Comparison of ENCODE assay signal across 8 cellular contexts in the genomic region with DNA sequence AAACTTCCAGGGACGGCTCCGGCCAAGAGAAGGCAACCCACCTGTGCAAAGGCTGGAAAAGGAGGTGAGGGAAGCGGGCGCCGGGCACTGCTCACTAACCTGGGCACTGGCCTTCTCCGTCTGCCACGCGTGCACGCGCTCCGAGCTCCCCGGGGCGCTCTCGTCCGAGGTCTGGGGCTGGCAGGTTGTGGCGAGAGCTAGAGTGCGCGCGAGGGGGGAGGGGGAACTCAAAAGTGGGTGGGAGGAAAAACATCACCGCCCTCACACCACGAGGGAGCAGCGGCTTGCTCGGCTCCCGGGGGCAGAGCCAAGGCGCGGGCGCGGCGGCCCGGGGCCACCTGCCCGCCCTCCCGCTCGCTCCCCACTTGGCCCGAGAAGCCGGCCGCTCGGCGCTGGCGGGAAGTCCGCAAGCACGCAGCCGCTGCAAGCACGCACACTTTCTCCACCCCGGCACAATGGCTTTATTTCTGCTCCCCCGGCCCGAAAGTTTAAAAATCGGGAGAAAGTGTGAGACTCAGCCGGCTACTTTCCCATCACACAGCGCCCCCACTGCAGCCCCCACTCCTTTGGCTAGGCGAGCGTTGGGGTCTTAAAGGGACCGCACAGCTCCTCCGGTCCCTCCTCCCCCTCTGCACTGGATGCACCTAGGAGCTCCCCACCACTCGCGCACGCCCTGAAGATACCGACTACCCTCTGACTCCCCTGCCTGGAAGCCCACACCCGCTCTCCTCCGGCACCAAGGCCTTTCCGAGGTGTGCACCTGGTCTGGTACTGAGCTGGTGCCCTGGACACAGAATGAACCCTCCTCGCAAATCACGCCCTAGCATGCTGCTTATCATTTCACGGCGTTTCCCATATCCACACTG. TPM values are rescaled to one million over a fixed set of nuclear protein-coding genes. Genes with fewer than 3 reads are reported as not detected.
A peak's percentile ranks its signal among the peaks of the same experiment; 100 is the strongest.
DNase-seq lines count a peak whose midpoint lies in the region; FAIRE-seq and TF ChIP-seq lines count a peak whose summit lies in the region.

A gene with protein sequence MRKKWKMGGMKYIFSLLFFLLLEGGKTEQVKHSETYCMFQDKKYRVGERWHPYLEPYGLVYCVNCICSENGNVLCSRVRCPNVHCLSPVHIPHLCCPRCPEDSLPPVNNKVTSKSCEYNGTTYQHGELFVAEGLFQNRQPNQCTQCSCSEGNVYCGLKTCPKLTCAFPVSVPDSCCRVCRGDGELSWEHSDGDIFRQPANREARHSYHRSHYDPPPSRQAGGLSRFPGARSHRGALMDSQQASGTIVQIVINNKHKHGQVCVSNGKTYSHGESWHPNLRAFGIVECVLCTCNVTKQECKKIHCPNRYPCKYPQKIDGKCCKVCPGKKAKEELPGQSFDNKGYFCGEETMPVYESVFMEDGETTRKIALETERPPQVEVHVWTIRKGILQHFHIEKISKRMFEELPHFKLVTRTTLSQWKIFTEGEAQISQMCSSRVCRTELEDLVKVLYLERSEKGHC (minus strand): TSS at position 173 of the 866 bp plus-strand sequence. CDS start 3,636 bp downstream, outside the sequence.

- no peak for FAIRE-seq in kidney (lab: Jason Lieb, UNC)

- H3K27ac ChIP-seq in KMS-11 (peak within 1 kb of the TSS; percentile 33; the same call in 1 of the 2 replicates), kidney (ENCODE audit: low read depth in 2 of 2, low read length in 2 of 2) (no peak within 1 kb of the TSS), stomach smooth muscle (ENCODE audit: low read length) (no peak within 1 kb of the TSS)

- intact Hi-C loops in kidney (cut with DNase I): no loop called here

- in situ Hi-C loops in astrocyte of the cerebellum (cut with HindIII; ENCODE audit: low sequenced_read_pairs): no loop called here

- H3K27me3 ChIP-seq in KMS-11 (ENCODE audit: insufficient read depth, low read depth) (no peaks in the 10 kb centered on the region), stomach smooth muscle (ENCODE audit: control insufficient read depth in 1 of 2, insufficient read depth in 2 of 2, low read length in 2 of 2) (peaks cover 0 to 4% of the 10 kb centered on the region in 2 donors)

- peak; percentile 22 for DNase-seq in AG08396 (ENCODE audit: low spot score)
- DNase-seq in astrocyte of the cerebellum (ENCODE audit: low read depth): no peak
- DNase-seq in kidney: peak; percentile 78
- no peak for DNase-seq in NCI-H226
- no peak for DNase-seq in activated CD4-positive, CD25-positive, alpha-beta regulatory T cell treated with anti-CD3 and anti-CD28 coated beads, Interleukin-2, amount 50 U/mL, for 72 hours
- DNase-seq in A172 (ENCODE audit: low spot score): no peak

- H3K9me3 ChIP-seq in kidney (ENCODE audit: control insufficient read depth in 1 of 2, low read length in 2 of 2): no peaks in the 10 kb centered on the region
- H3K9me3 ChIP-seq in stomach smooth muscle (ENCODE audit: control insufficient read depth in 2 of 2, low read length in 2 of 2): no peaks in the 10 kb centered on the region

- no peaks in the 10 kb centered on the region for H4K20me1 ChIP-seq in KMS-11 (ENCODE audit: insufficient read depth)

- no peaks in the 10 kb centered on the region for H3K79me2 ChIP-seq in KMS-11 (ENCODE audit: insufficient read depth, low read depth)

- no peak for TF ChIP-seq CTCF in KMS-11 (conservative IDR thresholded peaks at IDR 0.05; ENCODE audit: low read depth, low read length)
- no peak for TF ChIP-seq CTCF in astrocyte of the cerebellum (IDR thresholded peaks at IDR 0.05; ENCODE audit: low read depth, low read length, missing control alignments)
- no peak for TF ChIP-seq CTCF in kidney (IDR thresholded peaks at IDR 0.05; ENCODE audit: borderline replicate concordance, extremely low read depth, insufficient read depth)

- H3K4me2 ChIP-seq in KMS-11: peak within 1 kb of the TSS; percentile 71

- H3K36me3 ChIP-seq in KMS-11 (ENCODE audit: insufficient read depth) (no peaks in the 10 kb centered on the region), kidney (ENCODE audit: control insufficient read depth in 1 of 2, insufficient read depth in 2 of 2, low read length in 2 of 2) (no peaks in the 10 kb centered on the region), stomach smooth muscle (ENCODE audit: control insufficient read depth in 2 of 2, insufficient read depth in 2 of 2, low read length in 2 of 2) (no peaks in the 10 kb centered on the region)

- H3K4me1 ChIP-seq in KMS-11 (ENCODE audit: low read depth, poor library complexity, severe bottlenecking) (peaks cover 6% of the 10 kb centered on the region), kidney (ENCODE audit: control insufficient read depth in 1 of 2, insufficient read depth in 1 of 2, low read depth in 1 of 2, low read length in 2 of 2) (no peaks in the 10 kb centered on the region), stomach smooth muscle (ENCODE audit: control insufficient read depth, insufficient read depth, low read length) (no peaks in the 10 kb centered on the region)

- H2AFZ ChIP-seq in KMS-11 (ENCODE audit: low read depth): peak within 1 kb of the TSS; percentile 92

- H3K4me3 ChIP-seq in KMS-11 (IDR thresholded peaks at IDR 0.05; ENCODE audit: insufficient read depth, low read depth, low read length) (no peak within 1 kb of the TSS), astrocyte of the cerebellum (ENCODE audit: low read depth, low read length) (peak within 1 kb of the TSS; percentile 46), kidney (ENCODE audit: low read length in 2 of 2) (peak within 1 kb of the TSS; percentile 42 to 49), stomach smooth muscle (ENCODE audit: low read length in 2 of 2) (peak within 1 kb of the TSS; percentile 55 to 58)

- H3K9ac ChIP-seq in KMS-11 (peak within 1 kb of the TSS; percentile 71; the same call in 1 of the 2 replicates), kidney (ENCODE audit: low read length in 2 of 2) (no peak within 1 kb of the TSS), stomach smooth muscle (ENCODE audit: low read length in 2 of 2) (no peak within 1 kb of the TSS)

RNA-seq across cellular contexts. Expression of the gene that starts here (rescaled TPM):
- 8.7 TPM for total RNA-seq in kidney
- 18.3 TPM for polyA plus RNA-seq in kidney (ENCODE audit: insufficient read depth, low read depth, low replicate concordance)
- not detected in 2 replicates for total RNA-seq in A172 (2014; rRNA removed; shearing (Covaris generic))

Comparison
In these comparisons a context has a peak if more than half of its experiments do, and no peak if none do; other contexts are left out.
1. DNase-seq: peak in AG08396 (single experiment) and kidney (single experiment); none in astrocyte of the cerebellum (single experiment), NCI-H226 (single experiment), activated CD4-positive, CD25-positive, alpha-beta regulatory T cell treated with anti-CD3 and anti-CD28 coated beads, Interleukin-2, amount 50 U/mL, for 72 hours (single experiment) and A172 (single experiment).